In genomic region chr16:78591682-78592103, GRCh38 we compare ENCODE assay signal across 21 cellular contexts.
"Had no signal": no experiment of that assay in that cellular context is flagged by ENCODE, and none has a peak within 500 bp of the region (broad histone marks: within the 10 kb centered on the region; RNA-seq: fewer than 3 reads in every experiment).

No MANE protein-coding gene starts in this region.

- ATAC-seq: naive thymus-derived CD4-positive, alpha-beta T cell; sciatic nerve; stimulated activated memory B cell treated with anti-CD40 and anti-IgM and Interleukin-4, amounts not matched to agents 10 μg/mL and 1 μg/mL and 100 μg/mL, for 72 hours had no signal

- H3K4me1 ChIP-seq: prostate gland, tibial artery, upper lobe of left lung, vagina had no signal

- H3K4me3 ChIP-seq: dorsolateral prefrontal cortex, prostate gland, spleen, tibial artery, upper lobe of left lung, vagina had no signal

- DNase-seq: cortex of kidney; dorsolateral prefrontal cortex; effector CD8-positive, alpha-beta T cell; foreskin melanocyte; head of caudate nucleus; hippocampal formation; kidney glomerular epithelial cell; mammary epithelial cell; naive thymus-derived CD4-positive, alpha-beta T cell; nephron progenitor cell; spleen; stimulated activated CD4-positive, alpha-beta T cell treated with anti-CD3 and anti-CD28 coated beads, Interleukin-15, amount 100 ng/mL, for 24 hours; stimulated activated CD4-positive, alpha-beta T cell treated with anti-CD3 and anti-CD28 coated beads, Interleukin-1b, Interleukin-23, amount 100 ng/mL, for 48 hours; stimulated activated CD4-positive, alpha-beta T cell treated with anti-CD3 and anti-CD28 coated beads, Interleukin-4, amount 100 ng/mL, for 24 hours; tibial artery; upper lobe of left lung had no signal

- H3K27ac ChIP-seq: dorsolateral prefrontal cortex, parathyroid adenoma, prostate gland, spleen, tibial artery, upper lobe of left lung, vagina had no signal

- H3K36me3 ChIP-seq: prostate gland, spleen, tibial artery, upper lobe of left lung, vagina had no signal

- H3K27me3 ChIP-seq: dorsolateral prefrontal cortex, spleen, tibial artery, upper lobe of left lung, vagina had no signal

- H3K9me3 ChIP-seq: prostate gland, spleen, tibial artery, upper lobe of left lung, vagina had no signal
